In the genomic region with DNA sequence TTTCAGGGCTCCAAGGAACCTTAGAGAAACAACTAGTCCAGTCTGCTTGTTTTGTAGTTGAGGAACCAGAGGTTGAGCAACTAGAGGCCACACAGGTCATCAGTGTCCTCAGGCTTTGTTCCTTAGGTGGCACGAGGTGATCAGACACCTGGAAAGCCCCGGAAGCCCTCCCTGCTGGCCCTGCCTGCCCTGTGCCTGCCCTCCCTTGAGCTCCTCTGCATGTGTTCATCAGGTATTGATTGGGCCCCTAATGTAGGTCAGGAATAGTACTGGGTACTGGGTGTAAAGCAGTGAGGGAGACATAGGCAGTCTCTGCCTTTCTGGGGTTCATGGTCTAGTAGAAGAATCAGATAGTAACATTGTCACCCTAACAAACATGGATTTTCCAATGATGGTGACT, we compare ENCODE assay signal across 1 cellular context.
TF ChIP-seq lines count a peak whose summit lies in the region.

No MANE protein-coding gene starts in this region.

TF ChIP-seq in HepG2, 621 proteins besides CTCF, POLR2A, EP300 and RAD21 (continued from another document):
- no peak for TF ChIP-seq AGO2 (optimal IDR thresholded peaks at IDR 0.05; ENCODE audit: low read depth, low read length)
- no peak for TF ChIP-seq GZF1 (CRISPR knock-in tag; IDR thresholded peaks at IDR 0.05)
- TF ChIP-seq GTF3A (CRISPR knock-in tag; conservative IDR thresholded peaks at IDR 0.05), result no peak
- TF ChIP-seq ZNF577 (CRISPR knock-in tag; IDR thresholded peaks at IDR 0.05; ENCODE audit: borderline replicate concordance, low read depth), result no peak
- TF ChIP-seq ZNF784 (CRISPR knock-in tag; IDR thresholded peaks at IDR 0.05; ENCODE audit: borderline replicate concordance), result no peak
- TF ChIP-seq SIX1 (CRISPR knock-in tag; IDR thresholded peaks at IDR 0.05; ENCODE audit: borderline replicate concordance), result no peak
